ENCODE assay signal across 24 cellular contexts in genomic region chr3:30675774-30676173, GRCh38.
A peak's percentile ranks its signal among the peaks of the same experiment; 100 is the strongest.
DNase-seq lines count a peak whose midpoint lies in the region; ATAC-seq and TF ChIP-seq lines count a peak whose summit lies in the region.
"Had no signal": no experiment of that assay in that cellular context is flagged by ENCODE, and none has a peak within 500 bp of the region (broad histone marks: within the 10 kb centered on the region; RNA-seq: fewer than 3 reads in every experiment).

No MANE protein-coding gene starts in this region.

- no peak for DNase-seq in activated T-cell treated with anti-CD3 and anti-CD28 coated beads, Interleukin-2, amount 50 U/mL, for 4 hours
- DNase-seq in activated T-cell treated with anti-CD3 and anti-CD28 coated beads for 4 hours, result no peak
- DNase-seq in activated naive CD4-positive, alpha-beta T cell treated with anti-CD3 and anti-CD28 coated beads, Interleukin-2, amount 50 U/mL, for 72 hours (ENCODE audit: low spot score in 2 of 2), result no peak
- DNase-seq in naive thymus-derived CD4-positive, alpha-beta T cell, result no peak
- DNase-seq in stimulated activated CD4-positive, alpha-beta T cell treated with anti-CD3 and anti-CD28 coated beads, Interleukin-12 subunit alpha, Interleukin-12 subunit beta, amount 100 ng/mL, for 4 hours, result no peak
- no peak for DNase-seq in mucosa of descending colon
- DNase-seq: activated CD4-positive, alpha-beta T cell treated with anti-CD3 and anti-CD28 coated beads for 1 hour; amygdala; DMS153; foreskin keratinocyte; HFFc6; islet precursor cell; NCI-H1105 treated with DMSO at 0.1 percent for 48 hours; NCI-H2081 treated with DMSO at 0.1 percent for 48 hours; NK-92 treated with Interleukin-12 subunit alpha and Interleukin-12 subunit beta, amount 100 ng/mL, for 24 hours; ovary; T1000 had no signal

- no peaks in the 10 kb centered on the region for H3K9me3 ChIP-seq in naive thymus-derived CD4-positive, alpha-beta T cell (ENCODE audit: control insufficient read depth in 2 of 3, low read length in 3 of 3)
- H3K9me3 ChIP-seq in mucosa of descending colon, result no peaks in the 10 kb centered on the region
- H3K9me3 ChIP-seq: ovary, right atrium auricular region had no signal

- H3K4me1 ChIP-seq in naive thymus-derived CD4-positive, alpha-beta T cell (ENCODE audit: control insufficient read depth in 2 of 2, insufficient read depth in 2 of 2, low read length in 2 of 2), result peaks cover 21 to 78% of the 10 kb centered on the region in 2 donors
- H3K4me1 ChIP-seq in mucosa of descending colon (ENCODE audit: low read depth), result no peaks in the 10 kb centered on the region

- no peaks in the 10 kb centered on the region for H3K27me3 Mint-ChIP-seq in activated T-cell treated with anti-CD3 and anti-CD28 coated beads, Interleukin-2, amount 50 U/mL, for 4 hours (ENCODE audit: low read depth)
- no peaks in the 10 kb centered on the region for H3K27me3 Mint-ChIP-seq in IgD-negative memory B cell
- no peaks in the 10 kb centered on the region for H3K27me3 Mint-ChIP-seq in naive thymus-derived CD4-positive, alpha-beta T cell

- intact Hi-C loops in naive thymus-derived CD4-positive, alpha-beta T cell (cut with micrococcal nuclease), result loop anchor here (1.0 to 2.0 kb wide), 3 partner anchors 8 to 17 kb away; no protein-coding TSS in a partner anchor
- intact Hi-C loops in mucosa of descending colon (cut with DNase I, micrococcal nuclease), result no loop called here

- no peak overlapping the region for H3K4me3 ChIP-seq in naive thymus-derived CD4-positive, alpha-beta T cell (ENCODE audit: low read length)
- no peak overlapping the region for H3K4me3 ChIP-seq in mucosa of descending colon
- H3K4me3 ChIP-seq: cardiac muscle cell, hepatocyte, ovary, right atrium auricular region had no signal

- H3K36me3 ChIP-seq in naive thymus-derived CD4-positive, alpha-beta T cell (ENCODE audit: control insufficient read depth in 2 of 3, insufficient read depth in 3 of 3, low read length in 3 of 3), result peaks cover 48 to 70% (median 48%) of the 10 kb centered on the region in 3 experiments
- no peaks in the 10 kb centered on the region for H3K36me3 ChIP-seq in mucosa of descending colon (ENCODE audit: low read depth)
- H3K36me3 ChIP-seq: ovary had no signal

- no peak for TF ChIP-seq CTCF in mucosa of descending colon (IDR thresholded peaks at IDR 0.05)

- peaks cover 91% of the 10 kb centered on the region for H3K4me1 Mint-ChIP-seq in activated T-cell treated with anti-CD3 and anti-CD28 coated beads, Interleukin-2, amount 50 U/mL, for 4 hours (ENCODE audit: low read depth)
- peaks cover 35 to 56% (median 35%) of the 10 kb centered on the region in 3 donors for H3K4me1 Mint-ChIP-seq in IgD-negative memory B cell
- peaks cover 66 to 100% (median 96%) of the 10 kb centered on the region in 7 donors for H3K4me1 Mint-ChIP-seq in naive thymus-derived CD4-positive, alpha-beta T cell

- peak overlapping the region; percentile 27 for H3K4me3 Mint-ChIP-seq in activated T-cell treated with anti-CD3 and anti-CD28 coated beads, Interleukin-2, amount 50 U/mL, for 4 hours
- H3K4me3 Mint-ChIP-seq in IgD-negative memory B cell, result peak overlapping the region in 1 of 4 donors; percentile 17
- H3K4me3 Mint-ChIP-seq in naive thymus-derived CD4-positive, alpha-beta T cell, result peak overlapping the region; percentile 54 to 93 (median 79)
- H3K4me3 Mint-ChIP-seq: CD14-positive monocyte, HFFc6 had no signal

- no peak for TF ChIP-seq POLR2A in GM18505 (IDR thresholded peaks at IDR 0.05; ENCODE audit: borderline replicate concordance, extremely low read depth, insufficient read depth, insufficient read length)

- CTCF ChIA-PET in naive thymus-derived CD4-positive, alpha-beta T cell (lab: Charles Lee), result no interaction called here

- ATAC-seq in activated T-cell treated with anti-CD3 and anti-CD28 coated beads, Interleukin-2, amount 50 U/mL, for 4 hours, result no peak
- ATAC-seq in activated naive CD4-positive, alpha-beta T cell treated with anti-CD3 and anti-CD28 coated beads, Interleukin-2, amount 50 U/mL, for 72 hours, result no peak
- ATAC-seq in naive thymus-derived CD4-positive, alpha-beta T cell, result no peak
- ATAC-seq in GM18505 (IDR thresholded peaks at IDR 0.05; ENCODE audit: unreplicated experiment), result no peak
- no peak for ATAC-seq in mucosa of descending colon
- ATAC-seq: foreskin keratinocyte had no signal

- H3K9me3 Mint-ChIP-seq in activated T-cell treated with anti-CD3 and anti-CD28 coated beads, Interleukin-2, amount 50 U/mL, for 4 hours, result no peaks in the 10 kb centered on the region
- no peaks in the 10 kb centered on the region for H3K9me3 Mint-ChIP-seq in IgD-negative memory B cell
- no peaks in the 10 kb centered on the region for H3K9me3 Mint-ChIP-seq in activated naive CD4-positive, alpha-beta T cell treated with anti-CD3 and anti-CD28 coated beads, Interleukin-2, amount 50 U/mL, for 72 hours
- H3K9me3 Mint-ChIP-seq in naive thymus-derived CD4-positive, alpha-beta T cell, result peaks cover 0 to 4% (median 0%) of the 10 kb centered on the region in 11 donors
- H3K9me3 Mint-ChIP-seq: HFFc6 had no signal

- H3K36me3 Mint-ChIP-seq in activated T-cell treated with anti-CD3 and anti-CD28 coated beads, Interleukin-2, amount 50 U/mL, for 4 hours (ENCODE audit: insufficient read depth), result peaks cover 91% of the 10 kb centered on the region
- H3K36me3 Mint-ChIP-seq in IgD-negative memory B cell, result peaks cover 20% of the 10 kb centered on the region
- H3K36me3 Mint-ChIP-seq in activated naive CD4-positive, alpha-beta T cell treated with anti-CD3 and anti-CD28 coated beads, Interleukin-2, amount 50 U/mL, for 72 hours, result peaks cover 66 to 95% of the 10 kb centered on the region in 2 donors
- H3K36me3 Mint-ChIP-seq in naive thymus-derived CD4-positive, alpha-beta T cell, result peaks cover 41 to 89% (median 87%) of the 10 kb centered on the region in 5 donors

- H3K27me3 ChIP-seq in naive thymus-derived CD4-positive, alpha-beta T cell (ENCODE audit: control insufficient read depth in 2 of 2, insufficient read depth in 2 of 2, low read length in 2 of 2), result no peaks in the 10 kb centered on the region
- H3K27me3 ChIP-seq: cardiac muscle cell, foreskin keratinocyte, hepatocyte, ovary, right atrium auricular region had no signal

- H3K27ac ChIP-seq in naive thymus-derived CD4-positive, alpha-beta T cell (ENCODE audit: low read depth, low read length), result peak overlapping the region; percentile 23
- H3K27ac ChIP-seq: cardiac muscle cell, epithelial cell of prostate, foreskin keratinocyte, hepatocyte, ovary, right atrium auricular region had no signal

- POLR2A ChIA-PET in naive thymus-derived CD4-positive, alpha-beta T cell (lab: Charles Lee), result interaction anchor here (1.0 to 1.3 kb wide), 3 partner anchors 11 to 18 kb away, joined by 3 to 11 read pairs (median 4); no protein-coding TSS in a partner anchor

- H3K27ac Mint-ChIP-seq in IgD-negative memory B cell, result peak overlapping the region in 2 of 3 donors; percentile 26 to 65
- H3K27ac Mint-ChIP-seq in activated naive CD4-positive, alpha-beta T cell treated with anti-CD3 and anti-CD28 coated beads, Interleukin-2, amount 50 U/mL, for 72 hours, result peak overlapping the region; percentile 84 to 94
- H3K27ac Mint-ChIP-seq in naive thymus-derived CD4-positive, alpha-beta T cell, result peak overlapping the region; percentile 53 to 99 (median 95)
- H3K27ac Mint-ChIP-seq: HFFc6 had no signal

Comparison
In these comparisons a context has a peak if more than half of its experiments do, and no peak if none do; other contexts are left out.
1. intact Hi-C loops: an anchor here in naive thymus-derived CD4-positive, alpha-beta T cell (1.0 to 2.0 kb wide); none called in mucosa of descending colon.